Comparison of ENCODE assay signal across 1 cellular context in genomic region chr16:57372372-57373116, GRCh38.
A peak's percentile ranks its signal among the peaks of the same experiment; 100 is the strongest.
TF ChIP-seq lines count a peak whose summit lies in the region.

TSS of gene CX3CL1 (plus strand) at chr16:57372490. CDS start at chr16:57372569, 79 bp downstream.

TF ChIP-seq in HepG2, 621 proteins besides CTCF, POLR2A, EP300 and RAD21 (continued from another document and continues in another):
- no peak for TF ChIP-seq ZXDC (CRISPR knock-in tag; IDR thresholded peaks at IDR 0.05)
- no peak for TF ChIP-seq ZNF766 (CRISPR knock-in tag; IDR thresholded peaks at IDR 0.05; ENCODE audit: borderline replicate concordance)
- peak; percentile 13; the same call in 1 of the 2 replicates for TF ChIP-seq ZNF790 (CRISPR knock-in tag; IDR thresholded peaks at IDR 0.05; ENCODE audit: borderline replicate concordance)
- TF ChIP-seq ISX (CRISPR knock-in tag; conservative IDR thresholded peaks at IDR 0.05): no peak
- TF ChIP-seq ZBTB7B (CRISPR knock-in tag; IDR thresholded peaks at IDR 0.05): peak; percentile 100; the same call in 1 of the 2 replicates
- peak; percentile 53; the same call in 1 of the 2 replicates for TF ChIP-seq ZNF136 (CRISPR knock-in tag; IDR thresholded peaks at IDR 0.05; ENCODE audit: low read depth)
- peak; percentile 80; the same call in 1 of the 2 replicates for TF ChIP-seq KDM5A (IDR thresholded peaks at IDR 0.05; ENCODE audit: borderline replicate concordance, low read length)
- no peak for TF ChIP-seq ZNF549 (CRISPR knock-in tag; IDR thresholded peaks at IDR 0.05)
- peak; percentile 81 for TF ChIP-seq ZBTB20 (CRISPR knock-in tag; IDR thresholded peaks at IDR 0.05; ENCODE audit: borderline replicate concordance, low read depth)
- peak; percentile 55; the same call in 1 of the 2 replicates for TF ChIP-seq ZNF770 (CRISPR knock-in tag; IDR thresholded peaks at IDR 0.05)
- TF ChIP-seq ZNF142 (CRISPR knock-in tag; IDR thresholded peaks at IDR 0.05): peak; percentile 31; the same call in 1 of the 2 replicates
- TF ChIP-seq TARDBP (CRISPR knock-in tag; IDR thresholded peaks at IDR 0.05): no peak; the same call in none of the 2 replicates
- TF ChIP-seq ZBTB40 (IDR thresholded peaks at IDR 0.05): no peak
- TF ChIP-seq ZBTB40 (CRISPR knock-in tag; IDR thresholded peaks at IDR 0.05): peak; percentile 66
- TF ChIP-seq HIC2 (CRISPR knock-in tag; IDR thresholded peaks at IDR 0.05; ENCODE audit: low read depth): peak; percentile 100
- TF ChIP-seq TEAD2 (CRISPR knock-in tag; IDR thresholded peaks at IDR 0.05): no peak; the same call in 1 of the 2 replicates
- TF ChIP-seq ZNF24 (IDR thresholded peaks at IDR 0.05): no peak
- peak; percentile 83; the same call in 1 of the 2 replicates for TF ChIP-seq FUBP1 (CRISPR knock-in tag; IDR thresholded peaks at IDR 0.05; ENCODE audit: borderline replicate concordance)
